In the genomic region with DNA sequence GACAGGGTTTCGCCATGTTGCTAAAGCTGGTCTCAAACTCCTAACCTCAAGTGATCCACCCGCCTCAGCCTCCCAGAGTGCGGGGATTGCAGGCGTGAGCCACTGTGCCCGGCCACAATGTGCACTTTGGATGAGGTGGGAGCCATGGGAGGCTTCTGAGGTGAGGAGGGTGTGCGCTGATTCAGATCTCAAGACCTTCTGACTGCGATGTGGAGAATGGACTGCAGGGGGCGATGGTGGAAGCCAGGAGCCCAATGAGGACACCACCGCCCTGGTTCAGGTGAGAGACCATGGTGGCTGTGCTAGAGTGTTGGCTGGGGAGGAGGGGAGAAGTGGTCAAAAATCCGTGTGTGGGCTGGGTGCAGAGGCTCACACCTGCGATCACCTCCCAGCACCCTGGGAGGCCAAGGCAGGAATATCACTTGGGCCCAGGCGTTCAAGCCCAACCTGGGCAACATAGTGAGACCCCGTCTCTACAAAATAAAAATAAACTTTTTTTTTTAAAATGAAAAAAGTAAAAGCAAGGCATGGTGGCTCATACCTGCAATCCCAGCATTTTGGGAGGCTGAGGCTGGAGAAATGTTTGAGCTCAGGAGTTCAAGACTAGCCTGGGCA, we compare ENCODE assay signal across 1 cellular context.
TF ChIP-seq lines count a peak whose summit lies in the region.

No MANE protein-coding gene starts in this region.

TF ChIP-seq in IMR-90, 13 proteins besides CTCF, POLR2A, EP300 and RAD21:
- TF ChIP-seq, protein P1, sequence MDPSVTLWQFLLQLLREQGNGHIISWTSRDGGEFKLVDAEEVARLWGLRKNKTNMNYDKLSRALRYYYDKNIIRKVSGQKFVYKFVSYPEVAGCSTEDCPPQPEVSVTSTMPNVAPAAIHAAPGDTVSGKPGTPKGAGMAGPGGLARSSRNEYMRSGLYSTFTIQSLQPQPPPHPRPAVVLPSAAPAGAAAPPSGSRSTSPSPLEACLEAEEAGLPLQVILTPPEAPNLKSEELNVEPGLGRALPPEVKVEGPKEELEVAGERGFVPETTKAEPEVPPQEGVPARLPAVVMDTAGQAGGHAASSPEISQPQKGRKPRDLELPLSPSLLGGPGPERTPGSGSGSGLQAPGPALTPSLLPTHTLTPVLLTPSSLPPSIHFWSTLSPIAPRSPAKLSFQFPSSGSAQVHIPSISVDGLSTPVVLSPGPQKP (IDR thresholded peaks at IDR 0.05; ENCODE audit: borderline replicate concordance, low read depth, low read length): no peak
- TF ChIP-seq SMC3 (IDR thresholded peaks at IDR 0.05; ENCODE audit: low read depth, low read length): no peak
- TF ChIP-seq, protein P2, sequence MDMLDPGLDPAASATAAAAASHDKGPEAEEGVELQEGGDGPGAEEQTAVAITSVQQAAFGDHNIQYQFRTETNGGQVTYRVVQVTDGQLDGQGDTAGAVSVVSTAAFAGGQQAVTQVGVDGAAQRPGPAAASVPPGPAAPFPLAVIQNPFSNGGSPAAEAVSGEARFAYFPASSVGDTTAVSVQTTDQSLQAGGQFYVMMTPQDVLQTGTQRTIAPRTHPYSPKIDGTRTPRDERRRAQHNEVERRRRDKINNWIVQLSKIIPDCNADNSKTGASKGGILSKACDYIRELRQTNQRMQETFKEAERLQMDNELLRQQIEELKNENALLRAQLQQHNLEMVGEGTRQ (IDR thresholded peaks at IDR 0.05; ENCODE audit: low read depth, low read length): no peak
- TF ChIP-seq NFE2L2 (IDR thresholded peaks at IDR 0.05; ENCODE audit: low read depth, low read length): no peak
- no peak for TF ChIP-seq FOS (IDR thresholded peaks at IDR 0.05; ENCODE audit: low read depth, low read length)
- no peak for TF ChIP-seq MAZ (IDR thresholded peaks at IDR 0.05; ENCODE audit: borderline replicate concordance, low read depth, low read length)
- TF ChIP-seq RFX5 (IDR thresholded peaks at IDR 0.05; ENCODE audit: low read depth, low read length): no peak
- TF ChIP-seq BHLHE40 (IDR thresholded peaks at IDR 0.05; ENCODE audit: low read depth, low read length): no peak
TF ChIP-seq in IMR-90: peak in this region for 0.
